ENCODE assay signal across 14 cellular contexts in the genomic region with DNA sequence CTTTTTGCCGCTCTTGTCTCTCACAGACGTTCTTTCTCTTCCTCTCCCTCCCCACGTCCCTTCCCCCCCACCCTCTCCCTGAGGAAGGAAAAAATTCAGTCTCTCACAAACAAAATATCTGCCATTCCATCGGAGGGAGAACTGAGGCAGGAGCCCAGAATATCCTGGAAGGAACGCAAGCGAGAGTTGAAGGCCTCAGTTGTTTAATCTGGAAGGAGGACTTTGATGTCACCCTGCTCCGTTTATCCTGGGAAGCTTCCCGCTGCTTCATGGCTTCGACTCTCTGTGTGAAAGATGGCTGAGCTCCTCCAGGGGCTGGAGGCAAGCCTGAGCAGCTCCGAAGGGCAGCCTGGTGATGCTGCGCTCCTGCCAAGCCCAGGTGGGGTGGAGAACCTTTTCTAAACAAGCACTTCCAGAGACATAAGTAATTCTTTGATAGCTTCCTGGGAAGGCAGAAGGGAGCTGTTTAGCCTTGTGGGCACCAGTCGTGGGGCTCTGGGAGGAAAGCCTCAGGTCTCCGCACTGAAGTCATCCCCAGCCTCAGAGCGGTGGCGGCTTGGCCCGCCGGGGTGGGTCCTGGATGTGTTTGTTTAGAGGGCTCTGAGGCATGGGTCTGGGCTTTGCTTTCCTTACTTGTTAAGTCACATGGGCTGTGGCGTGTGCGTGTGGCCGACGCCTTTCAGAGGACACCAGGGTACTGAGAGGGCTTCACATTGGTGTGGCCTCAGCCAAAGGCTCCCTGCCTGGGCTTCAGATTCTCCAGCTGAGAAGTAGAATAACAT.
"Had no signal": no experiment of that assay in that cellular context is flagged by ENCODE, and none has a peak within 500 bp of the region (broad histone marks: within the 10 kb centered on the region; RNA-seq: fewer than 3 reads in every experiment).

No MANE protein-coding gene starts in this region.

- DNase-seq: activated B cell treated with CpG ODN at 0.5 μM for 24 hours; activated CD4-positive, alpha-beta T cell treated with anti-CD3 and anti-CD28 coated beads for 48 hours; activated CD8-positive, alpha-beta T cell treated with anti-CD3 and anti-CD28 coated beads for 36 hours; activated effector memory CD4-positive, alpha-beta T cell treated with anti-CD3 and anti-CD28 coated beads, Interleukin-2, amount 50 U/mL, for 16 hours; activated T-cell treated with anti-CD3 and anti-CD28 coated beads, Interleukin-2, amount 50 U/mL, for 48 hours; adrenal gland; effector memory CD4-positive, alpha-beta T cell; kidney; left ventricle myocardium inferior; stimulated activated CD4-positive, alpha-beta T cell treated with anti-CD3 and anti-CD28 coated beads, Interleukin-12 subunit alpha, Interleukin-12 subunit beta, amount 100 ng/mL, for 4 hours; stimulated activated CD4-positive, alpha-beta T cell treated with anti-CD3 and anti-CD28 coated beads, Interleukin-2, amount 100 ng/mL, for 24 hours had no signal

- H3K27ac ChIP-seq: adrenal gland, left ventricle myocardium inferior, neural progenitor cell, SJSA1 had no signal

- H3K4me1 ChIP-seq: adrenal gland, left ventricle myocardium inferior, SJSA1 had no signal

- H3K9me3 ChIP-seq: adrenal gland, SJSA1 had no signal

- H3K4me3 ChIP-seq: adrenal gland, hepatocyte, left ventricle myocardium inferior, neural progenitor cell, SJSA1 had no signal

- H3K27me3 ChIP-seq: adrenal gland, hepatocyte, neural progenitor cell, SJSA1 had no signal

- ATAC-seq: activated CD8-positive, alpha-beta T cell treated with anti-CD3 and anti-CD28 coated beads for 36 hours had no signal

- H3K36me3 ChIP-seq: adrenal gland, left ventricle myocardium inferior, neural progenitor cell, SJSA1 had no signal
